16 cellular contexts compared by ENCODE assay signal in the genomic region with DNA sequence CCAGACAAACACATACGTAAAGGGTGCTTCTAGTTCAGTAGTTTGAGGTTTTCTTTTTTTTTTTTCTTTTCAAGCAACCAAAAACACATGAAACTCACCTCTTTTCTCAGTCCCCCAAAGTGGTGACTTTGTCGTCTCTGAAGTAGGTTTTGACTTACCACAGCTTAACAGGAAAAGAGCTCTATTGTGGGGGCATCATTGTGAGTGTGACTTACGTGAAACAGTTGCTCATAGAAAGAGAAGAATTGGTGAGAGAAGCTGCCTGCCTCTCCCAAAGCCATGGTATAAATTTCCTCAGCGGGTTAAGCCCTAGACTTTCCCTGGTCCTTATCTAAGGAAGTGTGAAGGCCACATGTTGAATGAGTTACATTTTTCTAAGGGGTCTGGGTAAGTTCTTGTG. TPM values are rescaled to one million over a fixed set of nuclear protein-coding genes. Genes with fewer than 3 reads are reported as not detected.
DNase-seq lines count a peak whose midpoint lies in the region; ATAC-seq and TF ChIP-seq lines count a peak whose summit lies in the region.
"Had no signal": no experiment of that assay in that cellular context is flagged by ENCODE, and none has a peak within 500 bp of the region (broad histone marks: within the 10 kb centered on the region; RNA-seq: fewer than 3 reads in every experiment).

No MANE protein-coding gene starts in this region.

- H3K27me3 ChIP-seq in upper lobe of right lung (no peaks in the 10 kb centered on the region), aorta (ENCODE audit: control insufficient read depth in 1 of 2, insufficient read depth in 2 of 2, low read length in 1 of 2) (no peaks in the 10 kb centered on the region)
- H3K27me3 ChIP-seq: right lobe of liver had no signal

- 49 to 53% methylated on average over 4 of the region's 4 CpGs for WGBS in aorta, 2 donors

- intact Hi-C loops in upper lobe of right lung (cut with DNase I) (no loop called here), aorta (cut with DNase I) (no loop called here)

- no peak for TF ChIP-seq CTCF in upper lobe of right lung (IDR thresholded peaks at IDR 0.05)

- H3K4me1 ChIP-seq in upper lobe of right lung = no peaks in the 10 kb centered on the region
- no peaks in the 10 kb centered on the region for H3K4me1 ChIP-seq in aorta (ENCODE audit: control insufficient read depth in 1 of 2, insufficient read depth in 2 of 2, low read length in 2 of 2)
- H3K4me1 ChIP-seq: right lobe of liver had no signal

- H3K36me3 ChIP-seq in upper lobe of right lung (no peaks in the 10 kb centered on the region), aorta (ENCODE audit: control insufficient read depth in 1 of 2, insufficient read depth in 2 of 2, low read length in 1 of 2) (no peaks in the 10 kb centered on the region)
- H3K36me3 ChIP-seq: right lobe of liver had no signal

- no peak overlapping the region for H3K4me3 ChIP-seq in upper lobe of right lung
- H3K4me3 ChIP-seq in aorta (ENCODE audit: low read length in 2 of 2) = no peak overlapping the region
- H3K4me3 ChIP-seq: right lobe of liver had no signal

- no peak overlapping the region for H3K27ac ChIP-seq in upper lobe of right lung
- no peak overlapping the region for H3K27ac ChIP-seq in aorta (ENCODE audit: low read depth in 1 of 2, low read length in 2 of 2)

- DNase-seq in activated gamma-delta T cell treated with Interleukin-2 at 50 U/mL for 16 hours (peak; percentile 39), activated gamma-delta T cell (lab: John Stamatoyannopoulos, UW) (no peak), upper lobe of right lung (no peak), aorta (no peak), kidney tubule cell (ENCODE audit: low spot score) (no peak)
- DNase-seq in activated T-helper 9 cell treated with anti-CD3 and anti-CD28 coated beads, Interleukin-2, amount 50 U/mL, for 16 hours (ENCODE audit: low read depth) = peak; percentile 7
- peak; percentile 54 for DNase-seq in stimulated activated CD4-positive, alpha-beta T cell treated with anti-CD3 and anti-CD28 coated beads, Interleukin-4, amount 100 ng/mL, for 24 hours
- DNase-seq: endodermal cell, NCI-H1105, NCI-H526, right lobe of liver had no signal

- peak; percentile 49 for ATAC-seq in HG03175 (IDR thresholded peaks at IDR 0.05; ENCODE audit: unreplicated experiment)
- no peak for ATAC-seq in upper lobe of right lung
- ATAC-seq in aorta (ENCODE audit: low FRiP score) = no peak
- ATAC-seq: Right ventricle myocardium inferior had no signal

- no peaks in the 10 kb centered on the region for H3K9me3 ChIP-seq in upper lobe of right lung
- no peaks in the 10 kb centered on the region for H3K9me3 ChIP-seq in aorta (ENCODE audit: control insufficient read depth, low read length)
- H3K9me3 ChIP-seq: right lobe of liver had no signal

RNA-seq across cellular contexts. Expression of gene FASLG, which starts 11.9 kb away (rescaled TPM):
- total RNA-seq in upper lobe of right lung (1.3 TPM), aorta (under 1 TPM in 1 of 2 donors, not detected in 1; 0.33 TPM)
- polyA plus RNA-seq in aorta = not detected
- total RNA-seq: astrocyte, Daoy, endodermal cell, HT1080 had no signal

Comparison
In these comparisons a context has a peak if more than half of its experiments do, and no peak if none do; other contexts are left out.
1. DNase-seq: peak in activated gamma-delta T cell treated with Interleukin-2 at 50 U/mL for 16 hours (single experiment), activated T-helper 9 cell treated with anti-CD3 and anti-CD28 coated beads, Interleukin-2, amount 50 U/mL, for 16 hours (single experiment) and stimulated activated CD4-positive, alpha-beta T cell treated with anti-CD3 and anti-CD28 coated beads, Interleukin-4, amount 100 ng/mL, for 24 hours (single experiment); none in activated gamma-delta T cell (single experiment), upper lobe of right lung (single experiment), aorta (0 of 2) and kidney tubule cell (single experiment).